15 cellular contexts compared by ENCODE assay signal in genomic region chr9:91179237-91180138, GRCh38.
DNase-seq lines count a peak whose midpoint lies in the region; ATAC-seq and TF ChIP-seq lines count a peak whose summit lies in the region.
"Had no signal": no experiment of that assay in that cellular context is flagged by ENCODE, and none has a peak within 500 bp of the region (broad histone marks: within the 10 kb centered on the region; RNA-seq: fewer than 3 reads in every experiment).

No MANE protein-coding gene starts in this region.

- WGBS in heart right ventricle, 2 donors = 86 to 93% methylated on average over 23 of the region's 23 CpGs
- 86 to 88% methylated on average over 23 of the region's 23 CpGs for WGBS in testis, 2 donors

- POLR2A ChIA-PET in activated CD8-positive, alpha-beta T cell treated with anti-CD3 and anti-CD28 coated beads for 36 hours (lab: Charles Lee) = interaction anchor here (1.3 to 2.7 kb wide), 2 partner anchors 15 to 29 kb away, joined by 3 to 12 read pairs; no protein-coding TSS in a partner anchor

- peaks cover 0 to 19% (median 0%) of the 10 kb centered on the region in 9 donors for H3K4me1 ChIP-seq in heart right ventricle
- peaks cover 19% of the 10 kb centered on the region for H3K4me1 ChIP-seq in foreskin keratinocyte
- peaks cover 15% of the 10 kb centered on the region for H3K4me1 ChIP-seq in vagina
- no peaks in the 10 kb centered on the region for H3K4me1 ChIP-seq in testis

- H3K4me3 Mint-ChIP-seq in activated CD8-positive, alpha-beta T cell treated with anti-CD3 and anti-CD28 coated beads for 36 hours = no peak overlapping the region
- H3K4me3 Mint-ChIP-seq: natural killer cell treated with Interleukin-12 subunit alpha and Interleukin-12 subunit beta and Interleukin-15 and Interleukin-18, amount 100 ng/mL, for 72 hours had no signal

- peaks cover 47% of the 10 kb centered on the region for H3K4me1 Mint-ChIP-seq in activated CD8-positive, alpha-beta T cell treated with anti-CD3 and anti-CD28 coated beads for 36 hours (ENCODE audit: low read depth)

- no peak for TF ChIP-seq CTCF in heart right ventricle (IDR thresholded peaks at IDR 0.05)
- no peak for TF ChIP-seq CTCF in activated CD8-positive, alpha-beta T cell treated with anti-CD3 and anti-CD28 coated beads for 36 hours (IDR thresholded peaks at IDR 0.05)
- no peak for TF ChIP-seq CTCF in foreskin keratinocyte (conservative IDR thresholded peaks at IDR 0.05)
- no peak for TF ChIP-seq CTCF in vagina (IDR thresholded peaks at IDR 0.05)
- no peak for TF ChIP-seq CTCF in testis (IDR thresholded peaks at IDR 0.05)

- DNase-seq in cardiac septum (ENCODE audit: low spot score) (peak; percentile 57), heart right ventricle (no peak), foreskin keratinocyte (peak; percentile 52 to 83), vagina (ENCODE audit: extremely low spot score in 2 of 2) (peak; percentile 84 to 95), testis (no peak), NCI-H1092 treated with DMSO at 0.1 percent for 48 hours (lab: John Stamatoyannopoulos, UW) (no peak)
- no peak for DNase-seq in activated CD8-positive, alpha-beta T cell treated with anti-CD3 and anti-CD28 coated beads for 36 hours
- DNase-seq: activated CD4-positive, alpha-beta T cell treated with anti-CD3 and anti-CD28 coated beads for 1 hour; amniotic stem cell; C1 segment of cervical spinal cord; NCI-H524 treated with DMSO at 0.1 percent for 48 hours; stimulated activated naive CD4-positive, alpha-beta T cell had no signal

- intact Hi-C loops in cardiac septum (cut with DNase I) (no loop called here), heart right ventricle (cut with DNase I) (no loop called here), vagina (cut with DNase I) (no loop called here), testis (cut with DNase I; ENCODE audit: low total_unique reads) (no loop called here)
- intact Hi-C loops in activated CD8-positive, alpha-beta T cell treated with anti-CD3 and anti-CD28 coated beads for 36 hours (cut with micrococcal nuclease) = no loop called here

- no peak for TF ChIP-seq POLR2A in vagina (IDR thresholded peaks at IDR 0.05)
- no peak for TF ChIP-seq POLR2A in testis (IDR thresholded peaks at IDR 0.05)

- CTCF ChIA-PET in activated CD8-positive, alpha-beta T cell treated with anti-CD3 and anti-CD28 coated beads for 36 hours (lab: Charles Lee) = no interaction called here

- no peak overlapping the region for H3K4me3 ChIP-seq in heart right ventricle
- no peak overlapping the region for H3K4me3 ChIP-seq in vagina
- H3K4me3 ChIP-seq in testis = no peak overlapping the region
- H3K4me3 ChIP-seq: SK-N-MC had no signal

- ATAC-seq in heart right ventricle (no peak), foreskin keratinocyte (peak; percentile 44)
- ATAC-seq in activated CD8-positive, alpha-beta T cell treated with anti-CD3 and anti-CD28 coated beads for 36 hours = no peak
- ATAC-seq in activated CD4-positive, CD25-positive, alpha-beta regulatory T cell treated with anti-CD3 and anti-CD28 coated beads, Interleukin-2, amount 50 U/mL, for 24 hours = no peak

- H3K27me3 Mint-ChIP-seq in activated CD8-positive, alpha-beta T cell treated with anti-CD3 and anti-CD28 coated beads for 36 hours = no peaks in the 10 kb centered on the region
- H3K27me3 Mint-ChIP-seq: natural killer cell treated with Interleukin-12 subunit alpha and Interleukin-12 subunit beta and Interleukin-15 and Interleukin-18, amount 100 ng/mL, for 72 hours had no signal

- H3K9me3 ChIP-seq in heart right ventricle = no peaks in the 10 kb centered on the region
- no peaks in the 10 kb centered on the region for H3K9me3 ChIP-seq in vagina
- no peaks in the 10 kb centered on the region for H3K9me3 ChIP-seq in testis

- no peaks in the 10 kb centered on the region for H3K36me3 ChIP-seq in heart right ventricle
- H3K36me3 ChIP-seq in vagina = no peaks in the 10 kb centered on the region
- H3K36me3 ChIP-seq in testis (ENCODE audit: low read depth, missing control alignments) = no peaks in the 10 kb centered on the region

- H3K27ac Mint-ChIP-seq in activated CD8-positive, alpha-beta T cell treated with anti-CD3 and anti-CD28 coated beads for 36 hours = peak overlapping the region; percentile 95

- H3K9me3 Mint-ChIP-seq in activated CD8-positive, alpha-beta T cell treated with anti-CD3 and anti-CD28 coated beads for 36 hours = peaks cover 2% of the 10 kb centered on the region
- H3K9me3 Mint-ChIP-seq: natural killer cell treated with Interleukin-12 subunit alpha and Interleukin-12 subunit beta and Interleukin-15 and Interleukin-18, amount 100 ng/mL, for 72 hours had no signal

- no peak overlapping the region for H3K27ac ChIP-seq in heart right ventricle
- no peak overlapping the region for H3K27ac ChIP-seq in foreskin keratinocyte
- H3K27ac ChIP-seq in vagina = no peak overlapping the region
- no peak overlapping the region for H3K27ac ChIP-seq in testis
- H3K27ac ChIP-seq: SK-N-MC had no signal

- H3K27me3 ChIP-seq in heart right ventricle = no peaks in the 10 kb centered on the region
- no peaks in the 10 kb centered on the region for H3K27me3 ChIP-seq in foreskin keratinocyte
- no peaks in the 10 kb centered on the region for H3K27me3 ChIP-seq in vagina
- H3K27me3 ChIP-seq in testis = no peaks in the 10 kb centered on the region

- peaks cover 3% of the 10 kb centered on the region for H3K36me3 Mint-ChIP-seq in activated CD8-positive, alpha-beta T cell treated with anti-CD3 and anti-CD28 coated beads for 36 hours (ENCODE audit: low read depth)
- H3K36me3 Mint-ChIP-seq: natural killer cell treated with Interleukin-12 subunit alpha and Interleukin-12 subunit beta and Interleukin-15 and Interleukin-18, amount 100 ng/mL, for 72 hours had no signal

Comparison
In these comparisons a context has a peak if more than half of its experiments do, and no peak if none do; other contexts are left out.
1. DNase-seq: peak in cardiac septum (single experiment), foreskin keratinocyte (2 of 2) and vagina (2 of 2); none in heart right ventricle (0 of 2), activated CD8-positive, alpha-beta T cell treated with anti-CD3 and anti-CD28 coated beads for 36 hours (single experiment), testis (single experiment) and NCI-H1092 treated with DMSO at 0.1 percent for 48 hours (single experiment).